Comparison of ENCODE assay signal across 20 cellular contexts in genomic region chr22:27407369-27407985, GRCh38.
DNase-seq lines count a peak whose midpoint lies in the region; FAIRE-seq and TF ChIP-seq lines count a peak whose summit lies in the region.
"Had no signal": no experiment of that assay in that cellular context is flagged by ENCODE, and none has a peak within 500 bp of the region (broad histone marks: within the 10 kb centered on the region; RNA-seq: fewer than 3 reads in every experiment).

No MANE protein-coding gene starts in this region.

- intact Hi-C loops in ovary (cut with DNase I): loop anchor here in 3 of 4 donors (5.0 to 10.0 kb wide), 2 partner anchors 397 to 1820 kb away; partner anchors contain the start of gene MN1 (in 2 of the 3)

- H3K4me1 ChIP-seq in BLaER1 treated with 17β-estradiol and CSF1 and Interleukin-3, amounts not matched to agents 10 nM and 100 nM: peaks cover 6 to 23% (median 17%) of the 10 kb centered on the region in 10 experiments; a peak in 17 of 20 replicates
- no peaks in the 10 kb centered on the region for H3K4me1 ChIP-seq in ovary (ENCODE audit: insufficient read depth)
- H3K4me1 ChIP-seq: Peyer's patch had no signal

- FAIRE-seq in GM19239 (lab: Jason Lieb, UNC): no peak
- FAIRE-seq: GM12892, GM18507 had no signal

- no peaks in the 10 kb centered on the region for H3K27me3 ChIP-seq in BLaER1 treated with 17β-estradiol and CSF1 and Interleukin-3, amounts not matched to agents 10 nM and 100 nM
- no peaks in the 10 kb centered on the region for H3K27me3 ChIP-seq in ovary
- H3K27me3 ChIP-seq: Peyer's patch had no signal

- no peaks in the 10 kb centered on the region for H3K36me3 Mint-ChIP-seq in neural crest cell (ENCODE audit: low read depth)

- no peak overlapping the region for H3K4me3 ChIP-seq in BLaER1 treated with 17β-estradiol and CSF1 and Interleukin-3, amounts not matched to agents 10 nM and 100 nM
- H3K4me3 ChIP-seq in ovary: no peak overlapping the region
- H3K4me3 ChIP-seq: Peyer's patch had no signal

- TF ChIP-seq CTCF in neural crest cell (conservative IDR thresholded peaks at IDR 0.05): no peak
- TF ChIP-seq CTCF in ovary (IDR thresholded peaks at IDR 0.05): no peak

- peak overlapping the region in 10 of 11 experiments; percentile 7 to 53 (median 28); a peak in 14 of 22 replicates for H3K4me2 ChIP-seq in BLaER1 treated with 17β-estradiol and CSF1 and Interleukin-3, amounts not matched to agents 10 nM and 100 nM
- H3K4me2 ChIP-seq: SK-N-SH had no signal

- no peak overlapping the region for H3K4me3 Mint-ChIP-seq in neural crest cell
- H3K4me3 Mint-ChIP-seq: H9 had no signal

- peaks cover 0 to 9% (median 3%) of the 10 kb centered on the region in 11 experiments; a peak in 7 of 22 replicates for H3K9me3 ChIP-seq in BLaER1 treated with 17β-estradiol and CSF1 and Interleukin-3, amounts not matched to agents 10 nM and 100 nM (replicated peaks in 1 of 11)
- H3K9me3 ChIP-seq in ovary: no peaks in the 10 kb centered on the region
- H3K9me3 ChIP-seq: Peyer's patch, SK-N-SH had no signal

- H3K4me1 Mint-ChIP-seq in neural crest cell: peaks cover 19% of the 10 kb centered on the region

- DNase-seq in NCI-H526 (lab: John Stamatoyannopoulos, UW) (peak; percentile 94), caudate nucleus (lab: John Stamatoyannopoulos, UW) (peak in 9 of 61 donors; percentile 8 to 37 (median 14)), neural crest cell (ENCODE audit: low read depth, low spot score) (no peak), GM19239 (ENCODE audit: insufficient read length, low spot score) (no peak), ovary (no peak), hypothalamus (lab: John Stamatoyannopoulos, UW) (no peak), NOMO-1 treated with dmso at 0.1 percent for 144 hours (lab: John Stamatoyannopoulos, UW; ENCODE audit: unreplicated experiment) (no peak)
- DNase-seq: DMS79, H9, KG1, NCI-H146, NCI-H2029 treated with DMSO at 0.1 percent for 48 hours, NCI-H2171, Peyer's patch, SHP77, SK-N-SH had no signal

- no peaks in the 10 kb centered on the region for H3K27me3 Mint-ChIP-seq in neural crest cell (ENCODE audit: low read depth)

- no peak overlapping the region for H3K9ac ChIP-seq in BLaER1 treated with 17β-estradiol and CSF1 and Interleukin-3, amounts not matched to agents 10 nM and 100 nM
- H3K9ac ChIP-seq: SK-N-SH had no signal

- no peaks in the 10 kb centered on the region for H3K9me3 Mint-ChIP-seq in neural crest cell

- H3K27ac Mint-ChIP-seq in neural crest cell (ENCODE audit: unreplicated experiment): peak overlapping the region; percentile 5

- H3K27ac ChIP-seq in BLaER1 treated with 17β-estradiol and CSF1 and Interleukin-3, amounts not matched to agents 10 nM and 100 nM: no peak overlapping the region
- H3K27ac ChIP-seq in caudate nucleus (ENCODE audit: low read depth, low read length) (peak overlapping the region; percentile 58), ovary (no peak overlapping the region)
- H3K27ac ChIP-seq: C4-2B, Peyer's patch had no signal

- TF ChIP-seq POLR2A in ovary (IDR thresholded peaks at IDR 0.05): no peak

- no peaks in the 10 kb centered on the region for H3K36me3 ChIP-seq in BLaER1 treated with 17β-estradiol and CSF1 and Interleukin-3, amounts not matched to agents 10 nM and 100 nM
- H3K36me3 ChIP-seq in ovary: no peaks in the 10 kb centered on the region
- H3K36me3 ChIP-seq: Peyer's patch had no signal

- no peaks in the 10 kb centered on the region for H4K20me1 ChIP-seq in BLaER1 treated with 17β-estradiol and CSF1 and Interleukin-3, amounts not matched to agents 10 nM and 100 nM

- WGBS in ovary, 3 donors: 73 to 79% (median 77%) methylated on average over 13 to 14 of the region's 14 CpGs

- TF ChIP-seq EP300 in ovary (IDR thresholded peaks at IDR 0.05): no peak

Comparison
In these comparisons a context has a peak if more than half of its experiments do, and no peak if none do; other contexts are left out.
1. DNase-seq: peak in NCI-H526 (2 of 2); none in neural crest cell (single experiment), GM19239 (single experiment), ovary (0 of 5), hypothalamus (0 of 51) and NOMO-1 treated with dmso at 0.1 percent for 144 hours (single experiment).